8 cellular contexts compared by ENCODE assay signal in the genomic region with DNA sequence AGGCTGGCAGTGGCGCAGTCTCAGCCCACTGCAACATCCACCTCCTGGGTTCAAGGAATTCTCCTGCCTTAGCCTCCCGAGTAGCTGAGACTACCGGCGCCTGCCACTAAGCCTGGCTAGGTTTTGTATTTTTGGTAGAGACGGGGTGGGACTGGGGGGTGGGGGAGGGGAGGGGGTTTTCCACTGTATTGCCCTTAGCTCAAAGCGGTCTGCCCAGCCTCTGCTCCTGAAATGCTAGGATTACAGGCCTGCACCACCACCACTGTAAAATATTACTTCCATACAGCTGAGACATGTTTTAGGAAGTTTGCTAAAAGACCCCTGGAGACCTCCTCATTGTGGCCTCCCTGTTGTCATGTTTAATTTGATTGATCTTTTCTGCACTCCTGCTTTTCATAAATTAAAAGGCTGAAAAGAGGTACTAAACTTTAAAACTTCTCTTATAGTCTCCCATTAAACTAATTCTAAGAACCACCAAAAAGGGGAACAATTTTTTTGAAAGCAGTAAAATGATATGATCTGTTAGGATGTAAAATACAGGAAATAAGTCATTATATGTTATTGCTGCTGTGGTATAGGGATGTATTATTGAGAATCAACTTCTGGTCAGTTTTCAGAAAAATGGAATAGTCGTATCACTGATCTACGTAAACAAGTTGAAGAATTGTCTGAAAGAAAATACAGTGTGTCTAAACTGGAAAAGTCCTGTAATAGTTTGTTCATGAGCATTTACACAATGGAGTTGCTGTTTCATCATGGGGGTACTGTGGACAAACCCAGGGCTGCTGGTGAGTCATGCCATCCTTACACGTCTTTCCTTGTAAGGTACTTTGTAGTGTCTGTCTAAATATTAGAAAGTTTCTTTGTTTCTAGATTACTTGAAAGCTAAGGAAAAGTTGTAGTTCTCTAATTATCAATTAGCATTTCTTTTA.
DNase-seq lines count a peak whose midpoint lies in the region; ATAC-seq and TF ChIP-seq lines count a peak whose summit lies in the region.

No MANE protein-coding gene starts in this region.

- no peaks in the 10 kb centered on the region for H3K36me3 Mint-ChIP-seq in stimulated activated memory B cell treated with anti-CD40 and anti-IgM and Interleukin-4, amounts not matched to agents 10 μg/mL and 1 μg/mL and 100 μg/mL, for 72 hours

- H3K4me3 ChIP-seq in fibroblast of the aortic adventitia (ENCODE audit: low read depth, low read length) = no peak overlapping the region

- H3K4me3 Mint-ChIP-seq in stimulated activated memory B cell treated with anti-CD40 and anti-IgM and Interleukin-4, amounts not matched to agents 10 μg/mL and 1 μg/mL and 100 μg/mL, for 72 hours = no peak overlapping the region

- no peak for ATAC-seq in SK-N-SH treated with all-trans-retinoic acid at 6 μM for 48 hours
- ATAC-seq in stimulated activated memory B cell treated with anti-CD40 and anti-IgM and Interleukin-4, amounts not matched to agents 10 μg/mL and 1 μg/mL and 100 μg/mL, for 72 hours = no peak
- ATAC-seq in HG03175 (IDR thresholded peaks at IDR 0.05; ENCODE audit: unreplicated experiment) = no peak
- no peak for ATAC-seq in GM19397 (IDR thresholded peaks at IDR 0.05; ENCODE audit: unreplicated experiment)

- peak overlapping the region; percentile 63 for H3K27ac Mint-ChIP-seq in stimulated activated memory B cell treated with anti-CD40 and anti-IgM and Interleukin-4, amounts not matched to agents 10 μg/mL and 1 μg/mL and 100 μg/mL, for 72 hours

- no peaks in the 10 kb centered on the region for H3K9me3 Mint-ChIP-seq in stimulated activated memory B cell treated with anti-CD40 and anti-IgM and Interleukin-4, amounts not matched to agents 10 μg/mL and 1 μg/mL and 100 μg/mL, for 72 hours

- TF ChIP-seq CTCF in fibroblast of the aortic adventitia (IDR thresholded peaks at IDR 0.05; ENCODE audit: insufficient read depth, low read length) = no peak

- H3K27me3 Mint-ChIP-seq in stimulated activated memory B cell treated with anti-CD40 and anti-IgM and Interleukin-4, amounts not matched to agents 10 μg/mL and 1 μg/mL and 100 μg/mL, for 72 hours = no peaks in the 10 kb centered on the region

- peak; percentile 22 to 29 for DNase-seq in activated CD4-positive, alpha-beta T cell treated with anti-CD3 and anti-CD28 coated beads, Interleukin-2, amount 50 U/mL, for 48 hours
- DNase-seq in activated CD4-positive, alpha-beta T cell treated with anti-CD3 and anti-CD28 coated beads for 1 hour = no peak
- DNase-seq in fibroblast of the aortic adventitia (ENCODE audit: low read depth) (peak; percentile 69), NCI-H2029 treated with DMSO at 0.1 percent for 48 hours (lab: John Stamatoyannopoulos, UW) (no peak)

- H3K4me1 Mint-ChIP-seq in stimulated activated memory B cell treated with anti-CD40 and anti-IgM and Interleukin-4, amounts not matched to agents 10 μg/mL and 1 μg/mL and 100 μg/mL, for 72 hours = peaks cover 23% of the 10 kb centered on the region

TF ChIP-seq in SK-N-SH treated with all-trans-retinoic acid at 6 μM for 48 hours, 23 proteins besides CTCF, POLR2A, EP300 and RAD21:
- TF ChIP-seq ISL1 (CRISPR knock-in tag; IDR thresholded peaks at IDR 0.05) = peak; percentile 60; the same call in 1 of the 2 replicates
- peak; percentile 29; the same call in 1 of the 2 replicates for TF ChIP-seq ZNF8 (CRISPR knock-in tag; IDR thresholded peaks at IDR 0.05)
- no peak for TF ChIP-seq ZNF565 (CRISPR knock-in tag; conservative IDR thresholded peaks at IDR 0.05; ENCODE audit: low read depth)
- TF ChIP-seq ZFP3 (CRISPR knock-in tag; IDR thresholded peaks at IDR 0.05) = peak; percentile 79; the same call in 1 of the 2 replicates
- TF ChIP-seq OSR1 (CRISPR knock-in tag; IDR thresholded peaks at IDR 0.05) = no peak; the same call in 1 of the 2 replicates
- peak; percentile 86; the same call in 1 of the 2 replicates for TF ChIP-seq CSDC2 (CRISPR knock-in tag; IDR thresholded peaks at IDR 0.05)
- TF ChIP-seq, protein P1, sequence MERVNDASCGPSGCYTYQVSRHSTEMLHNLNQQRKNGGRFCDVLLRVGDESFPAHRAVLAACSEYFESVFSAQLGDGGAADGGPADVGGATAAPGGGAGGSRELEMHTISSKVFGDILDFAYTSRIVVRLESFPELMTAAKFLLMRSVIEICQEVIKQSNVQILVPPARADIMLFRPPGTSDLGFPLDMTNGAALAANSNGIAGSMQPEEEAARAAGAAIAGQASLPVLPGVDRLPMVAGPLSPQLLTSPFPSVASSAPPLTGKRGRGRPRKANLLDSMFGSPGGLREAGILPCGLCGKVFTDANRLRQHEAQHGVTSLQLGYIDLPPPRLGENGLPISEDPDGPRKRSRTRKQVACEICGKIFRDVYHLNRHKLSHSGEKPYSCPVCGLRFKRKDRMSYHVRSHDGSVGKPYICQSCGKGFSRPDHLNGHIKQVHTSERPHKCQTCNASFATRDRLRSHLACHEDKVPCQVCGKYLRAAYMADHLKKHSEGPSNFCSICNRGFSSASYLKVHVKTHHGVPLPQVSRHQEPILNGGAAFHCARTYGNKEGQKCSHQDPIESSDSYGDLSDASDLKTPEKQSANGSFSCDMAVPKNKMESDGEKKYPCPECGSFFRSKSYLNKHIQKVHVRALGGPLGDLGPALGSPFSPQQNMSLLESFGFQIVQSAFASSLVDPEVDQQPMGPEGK (CRISPR knock-in tag; IDR thresholded peaks at IDR 0.05; ENCODE audit: borderline replicate concordance) = 0 out of 2 replicates have a peak, but pooled peaks have one; percentile 17

Comparison
In these comparisons a context has a peak if more than half of its experiments do, and no peak if none do; other contexts are left out.
1. DNase-seq: peak in activated CD4-positive, alpha-beta T cell treated with anti-CD3 and anti-CD28 coated beads, Interleukin-2, amount 50 U/mL, for 48 hours (2 of 2) and fibroblast of the aortic adventitia (single experiment); none in activated CD4-positive, alpha-beta T cell treated with anti-CD3 and anti-CD28 coated beads for 1 hour (single experiment) and NCI-H2029 treated with DMSO at 0.1 percent for 48 hours (single experiment).